15 cellular contexts compared by ENCODE assay signal in the genomic region with DNA sequence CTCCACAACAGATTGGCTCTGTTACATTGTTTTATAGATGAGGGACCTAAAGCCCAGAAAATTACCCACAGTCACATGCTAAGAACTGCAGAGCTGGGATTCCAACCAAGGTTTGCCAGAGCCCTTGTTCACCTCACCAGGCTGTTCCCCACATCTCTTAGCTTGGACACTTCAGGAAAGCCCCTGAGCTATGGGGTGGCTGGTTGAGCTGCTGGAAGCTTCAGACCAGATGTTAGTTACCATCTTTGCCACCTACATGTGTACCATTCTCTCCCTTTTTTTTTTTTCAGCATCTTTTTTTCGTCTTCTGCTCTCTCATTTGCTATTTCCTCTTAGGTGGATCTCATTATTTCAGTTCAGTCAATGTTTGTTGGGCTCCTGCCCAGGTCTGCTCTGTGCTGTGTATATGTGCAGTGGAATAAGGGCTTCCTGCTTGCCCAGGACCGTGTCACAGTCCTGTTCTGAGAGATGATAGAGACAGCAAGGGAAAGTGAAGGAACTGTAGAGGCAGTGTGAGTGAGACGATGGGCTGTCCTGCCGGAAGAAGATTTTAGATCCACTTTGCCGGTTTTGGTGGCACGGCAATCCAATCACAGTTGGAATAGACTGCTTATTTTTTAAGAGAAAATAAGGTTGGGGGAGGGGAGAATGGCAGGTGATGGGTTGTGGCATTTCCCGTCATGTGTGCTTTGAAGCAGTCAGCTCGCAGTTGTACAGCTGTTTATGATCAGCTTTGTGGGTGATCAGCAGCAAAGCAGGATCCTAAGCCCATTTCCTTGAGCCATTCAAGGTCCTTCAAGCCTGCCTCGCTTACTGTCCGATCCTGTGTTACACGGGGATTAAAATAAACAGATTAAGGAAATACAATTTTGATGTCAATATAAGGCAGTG.
DNase-seq lines count a peak whose midpoint lies in the region; ATAC-seq and TF ChIP-seq lines count a peak whose summit lies in the region.
"Had no signal": no experiment of that assay in that cellular context is flagged by ENCODE, and none has a peak within 500 bp of the region (broad histone marks: within the 10 kb centered on the region; RNA-seq: fewer than 3 reads in every experiment).

No MANE protein-coding gene starts in this region.

- no peaks in the 10 kb centered on the region for H3K36me3 ChIP-seq in effector memory CD4-positive, alpha-beta T cell (ENCODE audit: control insufficient read depth, insufficient read depth, low read length)
- H3K36me3 ChIP-seq: heart left ventricle, MG63 had no signal

- no peaks in the 10 kb centered on the region for H3K4me1 ChIP-seq in effector memory CD4-positive, alpha-beta T cell (ENCODE audit: control insufficient read depth, insufficient read depth, low read length, poor library complexity, severe bottlenecking)
- H3K4me1 ChIP-seq: body of pancreas, heart left ventricle, testis had no signal

- no peak overlapping the region for H3K4me3 ChIP-seq in GM12865 (ENCODE audit: low read depth, low read length)
- peak overlapping the region; percentile 24 for H3K4me3 ChIP-seq in effector memory CD4-positive, alpha-beta T cell (ENCODE audit: insufficient read depth, low read depth, low read length, poor library complexity, severe bottlenecking)
- H3K4me3 ChIP-seq: body of pancreas, heart left ventricle, MG63, testis had no signal

- no peaks in the 10 kb centered on the region for H3K27me3 ChIP-seq in effector memory CD4-positive, alpha-beta T cell (replicated peaks; ENCODE audit: control insufficient read depth, insufficient read depth, low read length, poor library complexity, severe bottlenecking)
- H3K27me3 ChIP-seq: body of pancreas, heart left ventricle, MG63, testis had no signal

- no peaks in the 10 kb centered on the region for H3K9me3 ChIP-seq in effector memory CD4-positive, alpha-beta T cell (ENCODE audit: control insufficient read depth, low read length)
- H3K9me3 ChIP-seq: body of pancreas, MG63, testis had no signal

- peaks cover 15% of the 10 kb centered on the region for H3K4me1 Mint-ChIP-seq in activated CD4-positive, alpha-beta memory T cell treated with anti-CD3 and anti-CD28 coated beads for 36 hours (ENCODE audit: low read depth)
- H3K4me1 Mint-ChIP-seq: nephron progenitor cell had no signal

- no peak for TF ChIP-seq CTCF in GM12865 (IDR thresholded peaks at IDR 0.05; ENCODE audit: insufficient read depth, low read depth, low read length, missing control alignments)

- peaks cover 2% of the 10 kb centered on the region for H3K9me3 Mint-ChIP-seq in activated CD4-positive, alpha-beta memory T cell treated with anti-CD3 and anti-CD28 coated beads for 36 hours

- no peaks in the 10 kb centered on the region for H3K27me3 Mint-ChIP-seq in activated CD4-positive, alpha-beta memory T cell treated with anti-CD3 and anti-CD28 coated beads for 36 hours

- POLR2A ChIA-PET in activated CD4-positive, alpha-beta memory T cell treated with anti-CD3 and anti-CD28 coated beads for 36 hours (lab: Charles Lee): no interaction called here

- H3K36me3 Mint-ChIP-seq in activated CD4-positive, alpha-beta memory T cell treated with anti-CD3 and anti-CD28 coated beads for 36 hours: no peaks in the 10 kb centered on the region

- CTCF ChIA-PET in activated CD4-positive, alpha-beta memory T cell treated with anti-CD3 and anti-CD28 coated beads for 36 hours (lab: Charles Lee): interaction anchor here (2.6 to 3.7 kb wide), 2 partner anchors 271 to 277 kb away, joined by 18 to 29 read pairs; no protein-coding TSS in a partner anchor

- ATAC-seq in GM21447 (IDR thresholded peaks at IDR 0.05; ENCODE audit: unreplicated experiment): no peak
- no peak for ATAC-seq in GM21381 (IDR thresholded peaks at IDR 0.05; ENCODE audit: unreplicated experiment)
- ATAC-seq: body of pancreas, heart left ventricle had no signal

- intact Hi-C loops in activated CD4-positive, alpha-beta memory T cell treated with anti-CD3 and anti-CD28 coated beads for 36 hours (cut with micrococcal nuclease): loop anchor here (1.0 kb wide), 1 partner anchor 271 kb away; no protein-coding TSS in a partner anchor

- peak overlapping the region; percentile 10 for H3K27ac Mint-ChIP-seq in activated CD4-positive, alpha-beta memory T cell treated with anti-CD3 and anti-CD28 coated beads for 36 hours
- H3K27ac Mint-ChIP-seq: nephron progenitor cell had no signal

- DNase-seq in NCI-H1092 treated with DMSO at 0.1 percent for 48 hours (lab: John Stamatoyannopoulos, UW): peak; percentile 37
- no peak for DNase-seq in NCI-H1092 (lab: John Stamatoyannopoulos, UW)
- peak; percentile 5 for DNase-seq in GM12865 (ENCODE audit: low read depth)
- DNase-seq in activated CD4-positive, alpha-beta memory T cell treated with anti-CD3 and anti-CD28 coated beads for 36 hours: peak; percentile 41
- DNase-seq in effector memory CD4-positive, alpha-beta T cell: no peak
- DNase-seq in AG20443 (ENCODE audit: low spot score): no peak
- DNase-seq: body of pancreas, H7, heart left ventricle, MG63, nephron progenitor cell, SW 1271, testis had no signal

- peak overlapping the region; percentile 5 for H3K27ac ChIP-seq in effector memory CD4-positive, alpha-beta T cell (ENCODE audit: insufficient read depth, low read length, poor library complexity, severe bottlenecking)
- H3K27ac ChIP-seq: body of pancreas, heart left ventricle, testis had no signal

- peak overlapping the region; percentile 28 for H3K4me3 Mint-ChIP-seq in activated CD4-positive, alpha-beta memory T cell treated with anti-CD3 and anti-CD28 coated beads for 36 hours
- H3K4me3 Mint-ChIP-seq: nephron progenitor cell had no signal

Comparison
In these comparisons a context has a peak if more than half of its experiments do, and no peak if none do; other contexts are left out.
1. DNase-seq: peak in NCI-H1092 treated with DMSO at 0.1 percent for 48 hours (single experiment), GM12865 (single experiment) and activated CD4-positive, alpha-beta memory T cell treated with anti-CD3 and anti-CD28 coated beads for 36 hours (single experiment); none in NCI-H1092 (single experiment), effector memory CD4-positive, alpha-beta T cell (0 of 3) and AG20443 (single experiment).